Comparison of ENCODE assay signal across 8 cellular contexts in genomic region chr1:58874757-58875755, GRCh38.
DNase-seq lines count a peak whose midpoint lies in the region; ATAC-seq and TF ChIP-seq lines count a peak whose summit lies in the region.

No MANE protein-coding gene starts in this region.

- DNase-seq in iPS DF 19.7 (ENCODE audit: low read depth, low spot score) (peak; percentile 35), stromal cell of bone marrow (ENCODE audit: low read depth) (peak; percentile 33), NOMO-1 treated with dmso at 0.1 percent for 144 hours (lab: John Stamatoyannopoulos, UW; ENCODE audit: unreplicated experiment) (no peak), WERI-Rb-1 (no peak), nephron progenitor cell (no peak)
- DNase-seq in stimulated activated naive CD8-positive, alpha-beta T cell treated with anti-CD3 and anti-CD28 coated beads, Interleukin-15, Interleukin-2, amounts not matched to agents 100 U/mL and 50 U/mL, for 24 hours: no peak

- H3K4me2 ChIP-seq in Loucy (ENCODE audit: low read depth, low read length, poor library complexity, severe bottlenecking): no peak overlapping the region

- H3K9me3 Mint-ChIP-seq in nephron progenitor cell: peaks cover 11% of the 10 kb centered on the region

- no peak overlapping the region for H3K9ac ChIP-seq in Loucy (ENCODE audit: low read depth, low read length, poor library complexity, severe bottlenecking)

- peaks cover 49% of the 10 kb centered on the region for H3K4me1 Mint-ChIP-seq in nephron progenitor cell

- no peaks in the 10 kb centered on the region for H3K9me2 ChIP-seq in Loucy (replicated peaks; ENCODE audit: low read depth, low read length)

- peaks cover 4% of the 10 kb centered on the region for H3K36me3 Mint-ChIP-seq in nephron progenitor cell (ENCODE audit: low read depth)

- no peaks in the 10 kb centered on the region for H3F3A ChIP-seq in Loucy (ENCODE audit: low read depth)

- H3K27ac ChIP-seq in angular gyrus (ENCODE audit: low read depth, low read length) (peak overlapping the region; percentile 86), WERI-Rb-1 (no peak overlapping the region)

- no peaks in the 10 kb centered on the region for H4K20me1 ChIP-seq in Loucy (ENCODE audit: insufficient read depth, low read length, poor library complexity, severe bottlenecking)

- TF ChIP-seq CTCF in Loucy (conservative IDR thresholded peaks at IDR 0.05; ENCODE audit: low read length): no peak
- no peak for TF ChIP-seq CTCF in WERI-Rb-1 (IDR thresholded peaks at IDR 0.05; ENCODE audit: low read depth, low read length)
- no peak for TF ChIP-seq CTCF in nephron progenitor cell (IDR thresholded peaks at IDR 0.05)

- H3K4me1 ChIP-seq in Loucy (ENCODE audit: insufficient read depth, low read length, poor library complexity, severe bottlenecking): peaks cover 15% of the 10 kb centered on the region

- H2AFZ ChIP-seq in Loucy (ENCODE audit: low read length): peak overlapping the region; percentile 9; the same call in 1 of the 2 replicates

- ATAC-seq in stimulated activated naive CD8-positive, alpha-beta T cell treated with anti-CD3 and anti-CD28 coated beads, Interleukin-15, Interleukin-2, amounts not matched to agents 100 U/mL and 50 U/mL, for 24 hours: no peak

- H3K36me3 ChIP-seq in Loucy (ENCODE audit: insufficient read depth, low read length) (no peaks in the 10 kb centered on the region), WERI-Rb-1 (no peaks in the 10 kb centered on the region)

- H3K4me3 ChIP-seq in Loucy (ENCODE audit: low read length, poor library complexity, severe bottlenecking) (no peak overlapping the region), WERI-Rb-1 (ENCODE audit: low read depth, low read length) (no peak overlapping the region)

- H3K4me3 Mint-ChIP-seq in nephron progenitor cell: no peak overlapping the region

- H3K27ac Mint-ChIP-seq in nephron progenitor cell: no peak overlapping the region

- H3K27me3 ChIP-seq in Loucy (ENCODE audit: insufficient read depth, low read length, poor library complexity, severe bottlenecking) (no peaks in the 10 kb centered on the region), WERI-Rb-1 (ENCODE audit: insufficient read depth, low read depth, severe bottlenecking) (no peaks in the 10 kb centered on the region)

- H3K79me2 ChIP-seq in Loucy (ENCODE audit: insufficient read depth, low read length): no peaks in the 10 kb centered on the region

- peaks cover 3% of the 10 kb centered on the region for H3K27me3 Mint-ChIP-seq in nephron progenitor cell (ENCODE audit: low read depth, poor library complexity)

- H3K9me3 ChIP-seq in Loucy (ENCODE audit: insufficient read depth, low read depth, low read length) (no peaks in the 10 kb centered on the region), WERI-Rb-1 (ENCODE audit: severe bottlenecking) (no peaks in the 10 kb centered on the region)

Comparison
In these comparisons a context has a peak if more than half of its experiments do, and no peak if none do; other contexts are left out.
1. DNase-seq: peak in iPS DF 19.7 (single experiment) and stromal cell of bone marrow (single experiment); none in NOMO-1 treated with dmso at 0.1 percent for 144 hours (single experiment), WERI-Rb-1 (single experiment), nephron progenitor cell (single experiment) and stimulated activated naive CD8-positive, alpha-beta T cell treated with anti-CD3 and anti-CD28 coated beads, Interleukin-15, Interleukin-2, amounts not matched to agents 100 U/mL and 50 U/mL, for 24 hours (single experiment).